19 cellular contexts compared by ENCODE assay signal in the genomic region with DNA sequence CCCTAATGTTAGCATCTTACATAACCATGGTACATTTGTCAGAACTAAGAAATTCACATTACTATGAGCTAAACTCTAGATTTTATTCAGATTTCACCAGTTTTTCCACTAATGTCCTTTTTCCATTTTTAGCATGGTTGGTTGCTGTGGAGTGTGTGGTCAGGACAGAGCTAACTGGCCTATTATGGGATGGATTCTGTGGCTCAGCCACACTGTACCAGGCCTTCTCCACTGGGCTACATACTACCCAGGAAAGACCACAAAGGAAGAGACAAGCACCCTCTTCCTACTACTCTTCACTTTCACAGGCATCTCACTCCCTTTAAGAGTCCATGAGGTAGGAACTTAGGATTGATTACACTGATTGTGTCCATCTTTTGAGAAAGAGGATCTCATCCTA.
A peak's percentile ranks its signal among the peaks of the same experiment; 100 is the strongest.
DNase-seq lines count a peak whose midpoint lies in the region; ATAC-seq and TF ChIP-seq lines count a peak whose summit lies in the region.
"Had no signal": no experiment of that assay in that cellular context is flagged by ENCODE, and none has a peak within 500 bp of the region (broad histone marks: within the 10 kb centered on the region; RNA-seq: fewer than 3 reads in every experiment).

No MANE protein-coding gene starts in this region.

- H3K4me3 ChIP-seq in OCI-LY3 (ENCODE audit: low read length): no peak overlapping the region
- H3K4me3 ChIP-seq: A549, BLaER1, PC-9, SJSA1 had no signal

- H3K9ac ChIP-seq in OCI-LY3 (ENCODE audit: low read length): no peak overlapping the region
- H3K9ac ChIP-seq: BLaER1 had no signal

- H3K79me2 ChIP-seq in OCI-LY3 (ENCODE audit: low read length): peaks cover 9% of the 10 kb centered on the region; the same call in 1 of the 2 replicates

- H3K27ac Mint-ChIP-seq in stimulated activated naive CD8-positive, alpha-beta T cell treated with anti-CD3 and anti-CD28 coated beads, Interleukin-15, amount 100 ng/mL, for 72 hours: no peak overlapping the region
- peak overlapping the region; percentile 9 for H3K27ac Mint-ChIP-seq in dendritic cell treated with granulocyte-macrophage colony-stimulating factor and Interleukin-4, amounts not matched to agents 40 ng/mL and 50 ng/mL, for 4 days
- H3K27ac Mint-ChIP-seq in stimulated activated naive CD8-positive, alpha-beta T cell treated with anti-CD3 and anti-CD28 coated beads, Interleukin-15, Interleukin-2, amounts not matched to agents 100 ng/mL and 50 ng/mL, for 24 hours: peak overlapping the region; percentile 27

- peaks cover 27% of the 10 kb centered on the region for H3K36me3 ChIP-seq in OCI-LY3 (replicated peaks; ENCODE audit: low read depth, low read length)

- H2AFZ ChIP-seq in OCI-LY3 (ENCODE audit: low read depth, low read length): no peak overlapping the region
- H2AFZ ChIP-seq: PC-9 had no signal

- H3K27ac ChIP-seq in OCI-LY3 (ENCODE audit: low read length): no peak overlapping the region
- H3K27ac ChIP-seq: A549, BLaER1, PC-9, SJSA1 had no signal

- no peaks in the 10 kb centered on the region for H3K27me3 ChIP-seq in OCI-LY3 (ENCODE audit: low read depth, low read length)
- H3K27me3 ChIP-seq: BLaER1, SJSA1 had no signal

- H3K36me3 Mint-ChIP-seq in dendritic cell treated with granulocyte-macrophage colony-stimulating factor and Interleukin-4, amounts not matched to agents 40 ng/mL and 50 ng/mL, for 4 days (ENCODE audit: low read depth): no peaks in the 10 kb centered on the region
- peaks cover 69% of the 10 kb centered on the region for H3K36me3 Mint-ChIP-seq in stimulated activated naive CD8-positive, alpha-beta T cell treated with anti-CD3 and anti-CD28 coated beads, Interleukin-15, Interleukin-2, amounts not matched to agents 100 ng/mL and 50 ng/mL, for 24 hours (ENCODE audit: low read depth)

- H3K4me1 ChIP-seq in OCI-LY3 (ENCODE audit: low read length): peaks cover 40% of the 10 kb centered on the region
- H3K4me1 ChIP-seq: A549, SJSA1 had no signal

- ATAC-seq in stimulated activated naive CD8-positive, alpha-beta T cell treated with anti-CD3 and anti-CD28 coated beads, Interleukin-15, Interleukin-2, amounts not matched to agents 100 U/mL and 50 U/mL, for 24 hours: peak; percentile 29
- ATAC-seq in stimulated activated naive CD8-positive, alpha-beta T cell treated with anti-CD3 and anti-CD28 coated beads, Interleukin-15, amount 100 ng/mL, for 72 hours: no peak
- ATAC-seq: A549; CD8-positive, alpha-beta T cell had no signal

- H3K4me3 Mint-ChIP-seq in stimulated activated naive CD8-positive, alpha-beta T cell treated with anti-CD3 and anti-CD28 coated beads, Interleukin-15, amount 100 ng/mL, for 72 hours: no peak overlapping the region
- H3K4me3 Mint-ChIP-seq in dendritic cell treated with granulocyte-macrophage colony-stimulating factor and Interleukin-4, amounts not matched to agents 40 ng/mL and 50 ng/mL, for 4 days: no peak overlapping the region
- no peak overlapping the region for H3K4me3 Mint-ChIP-seq in stimulated activated naive CD8-positive, alpha-beta T cell treated with anti-CD3 and anti-CD28 coated beads, Interleukin-15, Interleukin-2, amounts not matched to agents 100 ng/mL and 50 ng/mL, for 24 hours
- H3K4me3 Mint-ChIP-seq: CD8-positive, alpha-beta T cell had no signal

- H4K20me1 ChIP-seq in OCI-LY3 (ENCODE audit: insufficient read depth, low read length): peaks cover 31% of the 10 kb centered on the region
- H4K20me1 ChIP-seq: BLaER1 had no signal

- no peak for DNase-seq in stimulated activated naive CD8-positive, alpha-beta T cell treated with anti-CD3 and anti-CD28 coated beads, Interleukin-15, Interleukin-2, amounts not matched to agents 100 U/mL and 50 U/mL, for 24 hours
- no peak for DNase-seq in stimulated activated naive CD8-positive, alpha-beta T cell treated with anti-CD3 and anti-CD28 coated beads, Interleukin-15, amount 100 ng/mL, for 72 hours
- DNase-seq in NCI-H1092 treated with DMSO at 0.1 percent for 48 hours (lab: John Stamatoyannopoulos, UW) (no peak), GM03348 (ENCODE audit: low spot score) (no peak), NOMO-1 treated with dmso at 0.1 percent for 144 hours (lab: John Stamatoyannopoulos, UW; ENCODE audit: unreplicated experiment) (no peak)
- DNase-seq: Calu3; CD8-positive, alpha-beta T cell; KG1; NCI-H1092; NCI-H2107; NCI-H510A; NCI-H774; PC-9 had no signal

- H3K4me2 ChIP-seq in OCI-LY3 (ENCODE audit: low read length): peak overlapping the region; percentile 6; the same call in 1 of the 2 replicates
- H3K4me2 ChIP-seq: A549, BLaER1, PC-9 had no signal

- no peaks in the 10 kb centered on the region for H3K9me3 Mint-ChIP-seq in stimulated activated naive CD8-positive, alpha-beta T cell treated with anti-CD3 and anti-CD28 coated beads, Interleukin-15, amount 100 ng/mL, for 72 hours
- H3K9me3 Mint-ChIP-seq in dendritic cell treated with granulocyte-macrophage colony-stimulating factor and Interleukin-4, amounts not matched to agents 40 ng/mL and 50 ng/mL, for 4 days: no peaks in the 10 kb centered on the region
- no peaks in the 10 kb centered on the region for H3K9me3 Mint-ChIP-seq in stimulated activated naive CD8-positive, alpha-beta T cell treated with anti-CD3 and anti-CD28 coated beads, Interleukin-15, Interleukin-2, amounts not matched to agents 100 ng/mL and 50 ng/mL, for 24 hours
- H3K9me3 Mint-ChIP-seq: CD8-positive, alpha-beta T cell had no signal

- intact Hi-C loops in dendritic cell treated with granulocyte-macrophage colony-stimulating factor and Interleukin-4, amounts not matched to agents 40 ng/mL and 50 ng/mL, for 4 days (cut with micrococcal nuclease): no loop called here

- H3K9me3 ChIP-seq in OCI-LY3 (ENCODE audit: insufficient read depth, low read length): no peaks in the 10 kb centered on the region
- H3K9me3 ChIP-seq: A549, BLaER1, SJSA1 had no signal

- H3K4me1 Mint-ChIP-seq in stimulated activated naive CD8-positive, alpha-beta T cell treated with anti-CD3 and anti-CD28 coated beads, Interleukin-15, amount 100 ng/mL, for 72 hours: peaks cover 38% of the 10 kb centered on the region
- H3K4me1 Mint-ChIP-seq in dendritic cell treated with granulocyte-macrophage colony-stimulating factor and Interleukin-4, amounts not matched to agents 40 ng/mL and 50 ng/mL, for 4 days (ENCODE audit: low read depth): no peaks in the 10 kb centered on the region
- H3K4me1 Mint-ChIP-seq in stimulated activated naive CD8-positive, alpha-beta T cell treated with anti-CD3 and anti-CD28 coated beads, Interleukin-15, Interleukin-2, amounts not matched to agents 100 ng/mL and 50 ng/mL, for 24 hours (ENCODE audit: low read depth): peaks cover 23% of the 10 kb centered on the region

- no peak for TF ChIP-seq CTCF in OCI-LY3 (IDR thresholded peaks at IDR 0.05; ENCODE audit: low read depth, low read length)

- no peaks in the 10 kb centered on the region for H3K27me3 Mint-ChIP-seq in stimulated activated naive CD8-positive, alpha-beta T cell treated with anti-CD3 and anti-CD28 coated beads, Interleukin-15, amount 100 ng/mL, for 72 hours
- no peaks in the 10 kb centered on the region for H3K27me3 Mint-ChIP-seq in dendritic cell treated with granulocyte-macrophage colony-stimulating factor and Interleukin-4, amounts not matched to agents 40 ng/mL and 50 ng/mL, for 4 days
- no peaks in the 10 kb centered on the region for H3K27me3 Mint-ChIP-seq in stimulated activated naive CD8-positive, alpha-beta T cell treated with anti-CD3 and anti-CD28 coated beads, Interleukin-15, Interleukin-2, amounts not matched to agents 100 ng/mL and 50 ng/mL, for 24 hours

Comparison
In these comparisons a context has a peak if more than half of its experiments do, and no peak if none do; other contexts are left out.
1. H3K27ac Mint-ChIP-seq: peak in dendritic cell treated with granulocyte-macrophage colony-stimulating factor and Interleukin-4, amounts not matched to agents 40 ng/mL and 50 ng/mL, for 4 days (single experiment) and stimulated activated naive CD8-positive, alpha-beta T cell treated with anti-CD3 and anti-CD28 coated beads, Interleukin-15, Interleukin-2, amounts not matched to agents 100 ng/mL and 50 ng/mL, for 24 hours (single experiment); none in stimulated activated naive CD8-positive, alpha-beta T cell treated with anti-CD3 and anti-CD28 coated beads, Interleukin-15, amount 100 ng/mL, for 72 hours (0 of 2).